9 cellular contexts compared by ENCODE assay signal in the genomic region with DNA sequence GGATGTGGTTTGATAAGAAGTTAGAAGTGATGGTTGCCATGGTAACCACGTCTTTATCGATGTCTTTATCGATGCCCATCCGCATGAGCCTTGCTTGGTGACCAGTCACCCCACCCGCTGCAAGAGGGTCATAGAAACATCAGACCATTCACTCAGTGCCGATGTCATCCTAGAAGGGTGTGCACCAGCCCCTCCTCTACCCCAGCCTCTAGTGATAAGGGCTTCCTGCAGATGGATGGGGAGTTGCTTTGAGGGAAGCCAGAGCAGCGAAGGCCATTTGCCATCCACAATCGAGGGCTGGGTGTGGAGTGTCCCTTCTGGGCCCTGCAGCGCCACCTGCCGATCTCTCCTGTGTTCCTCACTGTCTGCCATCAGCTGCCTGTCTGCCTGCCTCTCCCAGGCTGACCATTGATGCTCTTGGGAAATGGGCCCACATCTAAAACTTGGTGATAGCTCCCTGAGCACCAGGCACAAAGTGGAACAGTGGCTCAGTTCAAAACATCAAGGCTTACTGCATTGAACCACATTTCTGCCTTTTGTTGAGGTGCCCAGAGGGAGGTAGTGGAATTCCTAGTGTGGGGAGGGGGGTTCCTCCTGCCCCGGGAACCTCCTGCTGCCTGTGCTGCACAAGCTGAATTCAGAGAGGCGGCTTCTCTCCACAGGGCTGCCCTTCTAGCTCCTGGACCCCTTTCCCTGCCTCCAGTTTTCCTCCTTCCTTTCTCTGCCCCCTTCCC. TPM values are rescaled to one million over a fixed set of nuclear protein-coding genes. Genes with fewer than 3 reads are reported as not detected.
DNase-seq lines count a peak whose midpoint lies in the region; ATAC-seq and TF ChIP-seq lines count a peak whose summit lies in the region.
"Had no signal": no experiment of that assay in that cellular context is flagged by ENCODE, and none has a peak within 500 bp of the region (broad histone marks: within the 10 kb centered on the region; RNA-seq: fewer than 3 reads in every experiment).

No MANE protein-coding gene starts in this region.

- peaks cover 5% of the 10 kb centered on the region for H3K4me1 Mint-ChIP-seq in endodermal cell

- H3K36me3 ChIP-seq in SJSA1 (peaks cover 12% of the 10 kb centered on the region; the same call in 1 of the 2 replicates), endodermal cell (ENCODE audit: control insufficient read depth, insufficient read depth, low read length) (no peaks in the 10 kb centered on the region)

- no peaks in the 10 kb centered on the region for H3K9me3 ChIP-seq in SJSA1 (replicated peaks)
- no peaks in the 10 kb centered on the region for H3K9me3 ChIP-seq in endodermal cell (ENCODE audit: control insufficient read depth, low read length)

- H3K9ac ChIP-seq in endodermal cell (ENCODE audit: extremely low read depth, low read length, poor library complexity, severe bottlenecking), result no peak overlapping the region

- peaks cover 11% of the 10 kb centered on the region for H3K27me3 Mint-ChIP-seq in endodermal cell (ENCODE audit: insufficient read depth)

- TF ChIP-seq CTCF in endodermal cell (conservative IDR thresholded peaks at IDR 0.05) (peak; percentile 90), omental fat pad (IDR thresholded peaks at IDR 0.05) (no peak)

- no peaks in the 10 kb centered on the region for H3K9me3 Mint-ChIP-seq in endodermal cell

- peaks cover 12% of the 10 kb centered on the region for H3K4me1 ChIP-seq in SJSA1 (replicated peaks)
- H3K4me1 ChIP-seq in endodermal cell (ENCODE audit: control insufficient read depth, insufficient read depth, low read length), result no peaks in the 10 kb centered on the region

- H3K27me3 ChIP-seq in SJSA1 (replicated peaks) (no peaks in the 10 kb centered on the region), endodermal cell (ENCODE audit: control insufficient read depth, insufficient read depth, low read length, poor library complexity, severe bottlenecking) (no peaks in the 10 kb centered on the region)

- 38 to 67% methylated on average over 7 to 12 of the region's 12 CpGs for WGBS in endodermal cell (ENCODE audit: insufficient coverage in 1 of 2, insufficient read length in 1 of 2), 2 experiments

- H3K27ac ChIP-seq in SJSA1 (no peak overlapping the region), endodermal cell (ENCODE audit: low read depth, low read length) (no peak overlapping the region)

- H3K4me3 ChIP-seq in SJSA1 (no peak overlapping the region), endodermal cell (ENCODE audit: low read length) (no peak overlapping the region)

- H3K4me3 Mint-ChIP-seq in endodermal cell, result no peak overlapping the region
- H3K4me3 Mint-ChIP-seq: activated naive CD8-positive, alpha-beta T cell had no signal

- ATAC-seq in omental fat pad (ENCODE audit: low FRiP score) (peak; percentile 33), HG03378 (IDR thresholded peaks at IDR 0.05; ENCODE audit: unreplicated experiment) (no peak)

- H3K36me3 Mint-ChIP-seq in endodermal cell (ENCODE audit: low read depth), result no peaks in the 10 kb centered on the region
- H3K36me3 Mint-ChIP-seq: activated naive CD8-positive, alpha-beta T cell had no signal

- peak; percentile 70 for DNase-seq in activated CD4-positive, alpha-beta T cell treated with anti-CD3 and anti-CD28 coated beads for 48 hours
- no peak for DNase-seq in activated CD4-positive, alpha-beta T cell treated with anti-CD3 and anti-CD28 coated beads for 1 hour
- DNase-seq in HT1080 (ENCODE audit: low read depth), result peak; percentile 56
- peak; percentile 25 to 63 for DNase-seq in SJSA1 (ENCODE audit: low read depth in 1 of 2, low spot score in 2 of 2)
- peak; percentile 96 for DNase-seq in endodermal cell
- no peak for DNase-seq in omental fat pad (ENCODE audit: low spot score)
- no peak for DNase-seq in midbrain (lab: John Stamatoyannopoulos, UW)

- H3K27ac Mint-ChIP-seq in endodermal cell, result no peak overlapping the region
- H3K27ac Mint-ChIP-seq: activated naive CD8-positive, alpha-beta T cell had no signal

RNA-seq across cellular contexts. Expression of gene CALB2, which starts 8.9 kb away (rescaled TPM):
- 5.4 and 6.9 TPM in 2 replicates for total RNA-seq in HT1080 (2014; rRNA removed; shearing (Covaris generic))
- 11.2 and 14.5 TPM in 2 replicates for polyA plus RNA-seq in HT1080 (2015; cell fraction: cytosol; rRNA removed)
- polyA plus RNA-seq in HT1080 (2015; cell fraction: nucleus; rRNA removed), result 6.6 and 6.7 TPM in 2 replicates
- 50.4 and 55.0 TPM in 2 replicates for total RNA-seq in SJSA1 (2014; rRNA removed; shearing (Covaris generic))
- total RNA-seq in endodermal cell, result 1 to 10 TPM in 1 of 2 donors, not detected in 1; 1.8 TPM
- 5.6 TPM for polyA plus RNA-seq in endodermal cell (2013, experiment 1 of 2)
- 7.4 TPM for polyA plus RNA-seq in endodermal cell (2013, experiment 2 of 2)
- total RNA-seq in omental fat pad, result 100 to 1,000 TPM in 2 of 4 donors, 10 to 100 TPM in 2; 15.0 to 148 (median 105) TPM

Comparison
In these comparisons a context has a peak if more than half of its experiments do, and no peak if none do; other contexts are left out.
1. DNase-seq: peak in activated CD4-positive, alpha-beta T cell treated with anti-CD3 and anti-CD28 coated beads for 48 hours (single experiment), HT1080 (single experiment), SJSA1 (2 of 2) and endodermal cell (single experiment); none in activated CD4-positive, alpha-beta T cell treated with anti-CD3 and anti-CD28 coated beads for 1 hour (single experiment), omental fat pad (single experiment) and midbrain (single experiment).